22 cellular contexts compared by ENCODE assay signal in genomic region chr2:54529935-54530334, GRCh38.
DNase-seq lines count a peak whose midpoint lies in the region; ATAC-seq and TF ChIP-seq lines count a peak whose summit lies in the region.
"Had no signal": no experiment of that assay in that cellular context is flagged by ENCODE, and none has a peak within 500 bp of the region (broad histone marks: within the 10 kb centered on the region; RNA-seq: fewer than 3 reads in every experiment).

No MANE protein-coding gene starts in this region.

- H3K79me2 ChIP-seq in MM.1S (ENCODE audit: low read length) = peaks cover 19% of the 10 kb centered on the region

- TF ChIP-seq CTCF in left ventricle myocardium inferior (IDR thresholded peaks at IDR 0.05; ENCODE audit: borderline replicate concordance) (no peak), MM.1S (IDR thresholded peaks at IDR 0.05; ENCODE audit: low read length) (no peak), lower leg skin (IDR thresholded peaks at IDR 0.05) (no peak)

- TF ChIP-seq POLR2A in lower leg skin (IDR thresholded peaks at IDR 0.05) = no peak

- no peak for ATAC-seq in Right ventricle myocardium superior (ENCODE audit: poor library complexity)
- ATAC-seq in HG02759 (IDR thresholded peaks at IDR 0.05; ENCODE audit: unreplicated experiment) = peak; percentile 51
- no peak for ATAC-seq in HG02588 (IDR thresholded peaks at IDR 0.05; ENCODE audit: unreplicated experiment)
- ATAC-seq: gastrocnemius medialis, left cardiac atrium had no signal

- H3K27ac ChIP-seq in left ventricle myocardium inferior (replicated peaks) (peak overlapping the region; percentile 83), MM.1S (ENCODE audit: low read length) (peak overlapping the region; percentile 94)
- H3K27ac ChIP-seq: neural progenitor cell, SJCRH30, tibial nerve had no signal

- no peaks in the 10 kb centered on the region for H3K9me3 ChIP-seq in left ventricle myocardium inferior (replicated peaks)
- no peaks in the 10 kb centered on the region for H3K9me3 ChIP-seq in MM.1S (replicated peaks; ENCODE audit: insufficient read depth, low read length)
- H3K9me3 ChIP-seq: adrenal gland, gastrocnemius medialis, SJCRH30, tibial nerve had no signal

- peak overlapping the region; percentile 30; the same call in 1 of the 2 replicates for H3K4me2 ChIP-seq in MM.1S (ENCODE audit: low read depth, low read length)
- H3K4me2 ChIP-seq: neural progenitor cell had no signal

- H3K27me3 ChIP-seq in left ventricle myocardium inferior (ENCODE audit: low read depth) (no peaks in the 10 kb centered on the region), MM.1S (replicated peaks; ENCODE audit: insufficient read depth, low read length) (no peaks in the 10 kb centered on the region)
- H3K27me3 ChIP-seq: adrenal gland, dorsolateral prefrontal cortex, gastrocnemius medialis, neural progenitor cell, SJCRH30, tibial nerve had no signal

- H4K20me1 ChIP-seq in MM.1S (ENCODE audit: insufficient read depth, low read length) = no peaks in the 10 kb centered on the region

- DNase-seq in left ventricle myocardium inferior (no peak), Right ventricle myocardium superior (no peak), MM.1S (peak; percentile 92), retina (no peak), lower leg skin (ENCODE audit: low spot score in 2 of 2) (no peak), OCI-M2 (lab: John Stamatoyannopoulos, UW; ENCODE audit: unreplicated experiment) (no peak)
- DNase-seq: activated effector memory CD4-positive, alpha-beta T cell treated with Interleukin-2 at 50 U/mL for 16 hours; DMS53; dorsolateral prefrontal cortex; gastrocnemius medialis; HFFc6; left cardiac atrium; NCI-H1417; NCI-H2171; NCI-H69; OCI-M1; SJCRH30 had no signal

- 76% methylated on average over 2 of the region's 2 CpGs for WGBS in lower leg skin, 2 donors

- no peak overlapping the region for H2AFZ ChIP-seq in MM.1S (ENCODE audit: low read length)
- H2AFZ ChIP-seq: neural progenitor cell had no signal

- peak overlapping the region; percentile 24; the same call in 1 of the 2 replicates for H3K9ac ChIP-seq in MM.1S (ENCODE audit: low read length)
- H3K9ac ChIP-seq: neural progenitor cell had no signal

- H3F3A ChIP-seq in MM.1S (ENCODE audit: insufficient read depth, low read length) = peaks cover 33% of the 10 kb centered on the region

- H3K4me3 ChIP-seq in left ventricle myocardium inferior (no peak overlapping the region), MM.1S (ENCODE audit: low read length) (no peak overlapping the region), lower leg skin (ENCODE audit: low read depth, poor library complexity, severe bottlenecking) (no peak overlapping the region)
- H3K4me3 ChIP-seq: adrenal gland, dorsolateral prefrontal cortex, gastrocnemius medialis, neural progenitor cell, SJCRH30, tibial nerve had no signal

- H3K4me1 ChIP-seq in left ventricle myocardium inferior = peaks cover 95% of the 10 kb centered on the region
- peaks cover 48% of the 10 kb centered on the region for H3K4me1 ChIP-seq in MM.1S (ENCODE audit: low read length)
- H3K4me1 ChIP-seq: neural progenitor cell had no signal

- peaks cover 75% of the 10 kb centered on the region for H3K36me3 ChIP-seq in left ventricle myocardium inferior
- no peaks in the 10 kb centered on the region for H3K36me3 ChIP-seq in MM.1S (replicated peaks; ENCODE audit: insufficient read depth, low read length)
- H3K36me3 ChIP-seq: neural progenitor cell had no signal

- intact Hi-C loops in left ventricle myocardium inferior (cut with micrococcal nuclease) = loop anchor here (10.0 kb wide), 2 partner anchors 105 to 175 kb away; no protein-coding TSS in a partner anchor
- intact Hi-C loops in Right ventricle myocardium superior (cut with DNase I) = loop anchor here (10.0 kb wide), 1 partner anchor 105 kb away; no protein-coding TSS in a partner anchor
- intact Hi-C loops in lower leg skin (cut with DNase I; ENCODE audit: low total_unique reads) = loop anchor here (10.0 kb wide), 1 partner anchor 175 kb away; no protein-coding TSS in a partner anchor

- H3K9me2 ChIP-seq in MM.1S (replicated peaks; ENCODE audit: insufficient read depth, low read length) = no peaks in the 10 kb centered on the region
